Comparison of ENCODE assay signal across 1 cellular context in genomic region chr3:72821170-72821781, GRCh38.
TF ChIP-seq lines count a peak whose summit lies in the region.

No MANE protein-coding gene starts in this region.

TF ChIP-seq in A549, 52 proteins besides CTCF, POLR2A, EP300 and RAD21 (continued from another document):
- TF ChIP-seq REST (IDR thresholded peaks at IDR 0.05): no peak
- no peak for TF ChIP-seq BHLHE40 (IDR thresholded peaks at IDR 0.05; ENCODE audit: low read depth, low read length)
